In genomic region chr19:10986301-10987127, GRCh38 we compare ENCODE assay signal across 27 cellular contexts.
"Had no signal": no experiment of that assay in that cellular context is flagged by ENCODE, and none has a peak within 500 bp of the region (broad histone marks: within the 10 kb centered on the region; RNA-seq: fewer than 3 reads in every experiment).

No MANE protein-coding gene starts in this region.

- H3K9me3 Mint-ChIP-seq: stimulated activated naive CD8-positive, alpha-beta T cell treated with anti-CD3 and anti-CD28 coated beads, Interleukin-15, Interleukin-2, amounts not matched to agents 100 ng/mL and 50 ng/mL, for 24 hours had no signal

- H2AFZ ChIP-seq: parathyroid adenoma had no signal

- H3K27ac Mint-ChIP-seq: naive thymus-derived CD4-positive, alpha-beta T cell; stimulated activated naive CD8-positive, alpha-beta T cell treated with anti-CD3 and anti-CD28 coated beads, Interleukin-15, Interleukin-2, amounts not matched to agents 100 ng/mL and 50 ng/mL, for 24 hours had no signal

- H3K9ac ChIP-seq: parathyroid adenoma had no signal

- H3K27me3 ChIP-seq: esophagus squamous epithelium, heart right ventricle, left lung, neutrophil, tibial nerve, upper lobe of left lung had no signal

- H3K27ac ChIP-seq: coronary artery, esophagus squamous epithelium, heart right ventricle, left lung, neutrophil, parathyroid adenoma, thoracic aorta, tibial nerve, upper lobe of left lung had no signal

- H3K27me3 Mint-ChIP-seq: naive thymus-derived CD4-positive, alpha-beta T cell; progenitor cell of endocrine pancreas; stimulated activated naive CD8-positive, alpha-beta T cell treated with anti-CD3 and anti-CD28 coated beads, Interleukin-15, Interleukin-2, amounts not matched to agents 100 ng/mL and 50 ng/mL, for 24 hours had no signal

- H3K9me3 ChIP-seq: esophagus squamous epithelium, heart right ventricle, left lung, neutrophil, thoracic aorta, tibial nerve, upper lobe of left lung had no signal

- H3K4me3 Mint-ChIP-seq: naive thymus-derived CD4-positive, alpha-beta T cell; stimulated activated naive CD8-positive, alpha-beta T cell treated with anti-CD3 and anti-CD28 coated beads, Interleukin-15, Interleukin-2, amounts not matched to agents 100 ng/mL and 50 ng/mL, for 24 hours had no signal

- DNase-seq: dermis blood vessel endothelial cell; effector memory CD4-positive, alpha-beta T cell; erythroblast; esophagus squamous epithelium; foreskin melanocyte; glutamatergic neuron; heart right ventricle; hippocampal formation; left cardiac atrium; mesendoderm; midbrain; naive thymus-derived CD4-positive, alpha-beta T cell; stimulated activated CD4-positive, alpha-beta T cell treated with anti-CD3 and anti-CD28 coated beads, Interleukin-12 subunit alpha, Interleukin-12 subunit beta, amount 100 ng/mL, for 4 hours; stimulated activated CD4-positive, alpha-beta T cell treated with anti-CD3 and anti-CD28 coated beads, Interleukin-1b, Interleukin-23, amount 100 ng/mL, for 48 hours; stimulated activated CD4-positive, alpha-beta T cell treated with anti-CD3 and anti-CD28 coated beads, Interleukin-4, amount 100 ng/mL, for 1 hour; stimulated activated CD8-positive, alpha-beta memory T cell treated with anti-CD3 and anti-CD28 coated beads, Interleukin-4, amount 100 ng/mL, for 48 hours had no signal

- ATAC-seq: left cardiac atrium; left lung; naive thymus-derived CD4-positive, alpha-beta T cell; sciatic nerve had no signal

- H3K4me1 ChIP-seq: esophagus squamous epithelium, heart right ventricle, left lung, parathyroid adenoma, tibial nerve, upper lobe of left lung had no signal

- H3K4me2 ChIP-seq: smooth muscle cell had no signal

- H3K4me3 ChIP-seq: coronary artery, esophagus squamous epithelium, heart right ventricle, left lung, smooth muscle cell, thoracic aorta, tibial nerve, upper lobe of left lung had no signal
